Comparison of ENCODE assay signal across 8 cellular contexts in genomic region chr7:75994388-75995051, GRCh38.
DNase-seq lines count a peak whose midpoint lies in the region; ATAC-seq and TF ChIP-seq lines count a peak whose summit lies in the region.

TMEM120A (minus strand) TSS chr7:75994595; CDS start chr7:75994570, 25 bp downstream.

- H3K9ac ChIP-seq in iPS-20b (ENCODE audit: low read depth, low read length): peak within 1 kb of the TSS; percentile 64; the same call in 1 of the 2 replicates

- H3K4me3 ChIP-seq in iPS-20b (ENCODE audit: low read length) (peak within 1 kb of the TSS; percentile 80), skin epidermis (peak within 1 kb of the TSS; percentile 71 to 98 (median 96))

- peaks cover 7% of the 10 kb centered on the region; the same call in 1 of the 2 replicates for H3K36me3 ChIP-seq in iPS-20b (ENCODE audit: insufficient read depth, low read depth, low read length)

- H3K27ac ChIP-seq in VCaP (peak within 1 kb of the TSS; percentile 84), iPS-20b (ENCODE audit: low read length) (no peak within 1 kb of the TSS), skin epidermis (peak within 1 kb of the TSS; percentile 31 to 94 (median 86))

- in situ Hi-C loops in T47D (cut with HindIII; ENCODE audit: low pct_unique_long_range_greater_than_20kb, low sequenced_read_pairs): no loop called here

- peak; percentile 45 for TF ChIP-seq CTCF in VCaP (conservative IDR thresholded peaks at IDR 0.05)

- DNase-seq in AG08395 (ENCODE audit: low spot score) (peak; percentile 100), NCI-H2196 treated with DMSO at 0.1 percent for 48 hours (lab: John Stamatoyannopoulos, UW; ENCODE audit: unreplicated experiment) (peak; percentile 89), T47D (ENCODE audit: low read depth in 1 of 2, low spot score in 1 of 2) (peak; percentile 96 to 99)

- no peaks in the 10 kb centered on the region for H3K27me3 ChIP-seq in iPS-20b (ENCODE audit: insufficient read depth, low read length)

- no peaks in the 10 kb centered on the region for H3K9me3 ChIP-seq in iPS-20b (ENCODE audit: insufficient read depth, low read depth, low read length)

- H3K4me1 ChIP-seq in iPS-20b (ENCODE audit: insufficient read depth, low read length): peaks cover 3% of the 10 kb centered on the region; the same call in 1 of the 2 replicates

- ATAC-seq in GM18907 (IDR thresholded peaks at IDR 0.05; ENCODE audit: unreplicated experiment) (peak; percentile 88), HG03139 (IDR thresholded peaks at IDR 0.05; ENCODE audit: unreplicated experiment) (peak; percentile 89)
